In genomic region chr20:52217689-52218395, GRCh38 we compare ENCODE assay signal across 1 cellular context.
TF ChIP-seq lines count a peak whose summit lies in the region.

No MANE protein-coding gene starts in this region.

TF ChIP-seq in GM23338, 12 proteins besides CTCF, POLR2A, EP300 and RAD21 (continued from another document):
- TF ChIP-seq ZNF462 (CRISPR knock-in tag; IDR thresholded peaks at IDR 0.05) (no peak), NANOG (IDR thresholded peaks at IDR 0.05; ENCODE audit: borderline replicate concordance) (no peak), CREB1 (CRISPR knock-in tag; IDR thresholded peaks at IDR 0.05; ENCODE audit: low read depth) (no peak), POLR2AphosphoS5 (IDR thresholded peaks at IDR 0.05; ENCODE audit: low read depth) (no peak), STAT1 (IDR thresholded peaks at IDR 0.05; ENCODE audit: unreplicated experiment) (no peak)
- TF ChIP-seq, protein P1, sequence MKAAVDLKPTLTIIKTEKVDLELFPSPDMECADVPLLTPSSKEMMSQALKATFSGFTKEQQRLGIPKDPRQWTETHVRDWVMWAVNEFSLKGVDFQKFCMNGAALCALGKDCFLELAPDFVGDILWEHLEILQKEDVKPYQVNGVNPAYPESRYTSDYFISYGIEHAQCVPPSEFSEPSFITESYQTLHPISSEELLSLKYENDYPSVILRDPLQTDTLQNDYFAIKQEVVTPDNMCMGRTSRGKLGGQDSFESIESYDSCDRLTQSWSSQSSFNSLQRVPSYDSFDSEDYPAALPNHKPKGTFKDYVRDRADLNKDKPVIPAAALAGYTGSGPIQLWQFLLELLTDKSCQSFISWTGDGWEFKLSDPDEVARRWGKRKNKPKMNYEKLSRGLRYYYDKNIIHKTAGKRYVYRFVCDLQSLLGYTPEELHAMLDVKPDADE (IDR thresholded peaks at IDR 0.05) = no peak
